12 cellular contexts compared by ENCODE assay signal in genomic region chr15:85010114-85010471, GRCh38. TPM values are rescaled to one million over a fixed set of nuclear protein-coding genes. Genes with fewer than 3 reads are reported as not detected.
DNase-seq lines count a peak whose midpoint lies in the region; ATAC-seq and TF ChIP-seq lines count a peak whose summit lies in the region.
"Had no signal": no experiment of that assay in that cellular context is flagged by ENCODE, and none has a peak within 500 bp of the region (broad histone marks: within the 10 kb centered on the region; RNA-seq: fewer than 3 reads in every experiment).

No MANE protein-coding gene starts in this region.

- H2BK15ac ChIP-seq in IMR-90 (ENCODE audit: low read depth, low read length), result no peak overlapping the region

- H3K4me1 ChIP-seq in BLaER1 (peaks cover 53% of the 10 kb centered on the region), IMR-90 (ENCODE audit: control insufficient read depth, insufficient read depth, low read length) (peaks cover 21% of the 10 kb centered on the region), colonic mucosa (peaks cover 36% of the 10 kb centered on the region), sigmoid colon (peaks cover 0 to 57% (median 49%) of the 10 kb centered on the region in 4 donors)

- TF ChIP-seq RAD21 in IMR-90 (IDR thresholded peaks at IDR 0.05; ENCODE audit: low read length), result no peak

- no peak overlapping the region for H2BK5ac ChIP-seq in IMR-90 (ENCODE audit: low read depth, low read length, poor library complexity, severe bottlenecking)

- H3K36me3 ChIP-seq in BLaER1, result no peaks in the 10 kb centered on the region
- no peaks in the 10 kb centered on the region for H3K36me3 ChIP-seq in IMR-90 (ENCODE audit: control insufficient read depth, insufficient read depth, low read length)
- H3K36me3 ChIP-seq in colonic mucosa, result no peaks in the 10 kb centered on the region
- H3K36me3 ChIP-seq in sigmoid colon, result no peaks in the 10 kb centered on the region

- H3K18ac ChIP-seq in IMR-90 (ENCODE audit: low read depth, low read length), result peak overlapping the region; percentile 55; the same call in 1 of the 2 replicates

- peak overlapping the region; percentile 26; the same call in 1 of the 2 replicates for H2AK5ac ChIP-seq in IMR-90 (ENCODE audit: low read depth, low read length)

- peaks cover 18% of the 10 kb centered on the region for H3K9me1 ChIP-seq in IMR-90 (ENCODE audit: insufficient read depth, low read length)

- peaks cover 2% of the 10 kb centered on the region for H3K36me3 Mint-ChIP-seq in activated naive CD4-positive, alpha-beta T cell treated with anti-CD3 and anti-CD28 coated beads, Interleukin-2, amount 10 ng/mL, durations not matched to agents 7 days and 5 days
- H3K36me3 Mint-ChIP-seq: activated CD8-positive, alpha-beta memory T cell treated with anti-CD3 and anti-CD28 coated beads, Interleukin-2, amount 10 ng/mL, durations not matched to agents 7 days and 5 days; mesothelial cell of epicardium had no signal

- H3K27ac Mint-ChIP-seq in activated naive CD4-positive, alpha-beta T cell treated with anti-CD3 and anti-CD28 coated beads, Interleukin-2, amount 10 ng/mL, durations not matched to agents 7 days and 5 days, result no peak overlapping the region
- H3K27ac Mint-ChIP-seq: activated CD8-positive, alpha-beta memory T cell treated with anti-CD3 and anti-CD28 coated beads, Interleukin-2, amount 10 ng/mL, durations not matched to agents 7 days and 5 days had no signal

- H3K27ac ChIP-seq in BLaER1 (no peak overlapping the region), IMR-90 (ENCODE audit: insufficient read depth, low read length) (no peak overlapping the region), colonic mucosa (peak overlapping the region; percentile 83), sigmoid colon (peak overlapping the region; percentile 67 to 72 (median 70))
- H3K27ac ChIP-seq: C4-2B had no signal

- TF ChIP-seq POLR2A in IMR-90 (IDR thresholded peaks at IDR 0.05; ENCODE audit: low read depth, low read length) (no peak), sigmoid colon (IDR thresholded peaks at IDR 0.05) (no peak)

- H2BK20ac ChIP-seq in IMR-90 (ENCODE audit: low read depth, low read length), result no peak overlapping the region

- in situ Hi-C loops in IMR-90 (cut with MboI; ENCODE audit: low sequenced_read_pairs), result loop anchor here (10.0 kb wide), 1 partner anchor 65 kb away; no protein-coding TSS in a partner anchor

- no peak overlapping the region for H3K4me3 Mint-ChIP-seq in activated naive CD4-positive, alpha-beta T cell treated with anti-CD3 and anti-CD28 coated beads, Interleukin-2, amount 10 ng/mL, durations not matched to agents 7 days and 5 days
- H3K4me3 Mint-ChIP-seq: activated CD8-positive, alpha-beta memory T cell treated with anti-CD3 and anti-CD28 coated beads, Interleukin-2, amount 10 ng/mL, durations not matched to agents 7 days and 5 days; mesothelial cell of epicardium had no signal

- peak overlapping the region; percentile 52 for H3K4me2 ChIP-seq in BLaER1
- H3K4me2 ChIP-seq in IMR-90 (ENCODE audit: low read depth, low read length), result peak overlapping the region; percentile 36; the same call in 1 of the 2 replicates

- CTCF ChIA-PET in IMR-90 (lab: Yijun Ruan, JAX), result no interaction called here
- CTCF ChIA-PET in activated naive CD4-positive, alpha-beta T cell treated with anti-CD3 and anti-CD28 coated beads, Interleukin-2, amount 10 ng/mL, durations not matched to agents 7 days and 5 days (lab: Charles Lee), result interaction anchor here (0.7 kb wide), 1 partner anchor 976 kb away, joined by 3 read pairs; no protein-coding TSS in a partner anchor

- peaks cover 7% of the 10 kb centered on the region for H3K4me1 Mint-ChIP-seq in activated naive CD4-positive, alpha-beta T cell treated with anti-CD3 and anti-CD28 coated beads, Interleukin-2, amount 10 ng/mL, durations not matched to agents 7 days and 5 days

- H4K8ac ChIP-seq in IMR-90 (ENCODE audit: low read depth in 2 of 2, low read length in 2 of 2), result no peak overlapping the region

- no peak overlapping the region; the same call in 1 of the 2 replicates for H3K4ac ChIP-seq in IMR-90 (ENCODE audit: low read depth, low read length)

- H3K4me3 ChIP-seq in BLaER1 (no peak overlapping the region), IMR-90 (ENCODE audit: insufficient read depth, low read depth, low read length) (no peak overlapping the region), colonic mucosa (no peak overlapping the region), sigmoid colon (no peak overlapping the region)

- H3K56ac ChIP-seq in IMR-90 (ENCODE audit: extremely low read depth, insufficient read depth, low read length), result no peak overlapping the region

- no peak for ATAC-seq in IMR-90 (ENCODE audit: low read depth)
- ATAC-seq: activated CD8-positive, alpha-beta memory T cell treated with anti-CD3 and anti-CD28 coated beads, Interleukin-2, amount 10 ng/mL, durations not matched to agents 7 days and 5 days had no signal

- no peak overlapping the region for H2AFZ ChIP-seq in IMR-90 (replicated peaks; ENCODE audit: low read length, poor library complexity)

- peaks cover 35 to 77% of the 10 kb centered on the region in 2 experiments for H3K79me1 ChIP-seq in IMR-90 (ENCODE audit: low read depth in 1 of 2, low read length in 2 of 2)

- H3K23ac ChIP-seq in IMR-90 (ENCODE audit: low read depth, low read length), result 0 out of 2 replicates have a peak overlapping the region, but pooled peaks have one; percentile 20

- intact Hi-C loops in IMR-90 (cut with micrococcal nuclease), result no loop called here
- intact Hi-C loops in colonic mucosa (cut with DNase I), result no loop called here
- intact Hi-C loops in sigmoid colon (cut with DNase I), result loop anchor here (2.0 kb wide), 1 partner anchor 29 kb away; the partner anchor contains the start of gene PDE8A

- POLR2A ChIA-PET in IMR-90 (lab: Charles Lee; ENCODE audit: unreplicated experiment), result no interaction called here

- DNase-seq in IMR-90, result no peak
- no peak for DNase-seq in colonic mucosa
- DNase-seq in sigmoid colon, result no peak
- DNase-seq in NCI-H748 (lab: John Stamatoyannopoulos, UW; ENCODE audit: unreplicated experiment), result no peak
- no peak for DNase-seq in UCSD-AML1 (lab: John Stamatoyannopoulos, UW; ENCODE audit: unreplicated experiment)
- DNase-seq in activated naive CD4-positive, alpha-beta T cell treated with anti-CD3 and anti-CD28 coated beads, Interleukin-2, amount 10 ng/mL, durations not matched to agents 7 days and 5 days, result no peak
- no peak for DNase-seq in activated effector memory CD4-positive, alpha-beta T cell treated with anti-CD3 and anti-CD28 coated beads, Interleukin-2, amount 50 U/mL, for 16 hours
- DNase-seq: activated CD8-positive, alpha-beta memory T cell treated with anti-CD3 and anti-CD28 coated beads, Interleukin-2, amount 10 ng/mL, durations not matched to agents 7 days and 5 days; NCI-H1930 had no signal

- no peak overlapping the region for H4K91ac ChIP-seq in IMR-90 (ENCODE audit: insufficient read depth, low read depth, low read length)

- no peak for TF ChIP-seq EP300 in sigmoid colon (IDR thresholded peaks at IDR 0.05)

- H2AK9ac ChIP-seq in IMR-90 (replicated peaks; ENCODE audit: low read depth, low read length, poor library complexity), result no peak overlapping the region

- H3K27me3 ChIP-seq in BLaER1 (no peaks in the 10 kb centered on the region), IMR-90 (ENCODE audit: control insufficient read depth, insufficient read depth, low read length) (no peaks in the 10 kb centered on the region), colonic mucosa (no peaks in the 10 kb centered on the region), sigmoid colon (no peaks in the 10 kb centered on the region)

- peaks cover 5% of the 10 kb centered on the region; the same call in 1 of the 2 replicates for H3K9me3 ChIP-seq in BLaER1
- no peaks in the 10 kb centered on the region for H3K9me3 ChIP-seq in IMR-90 (ENCODE audit: control insufficient read depth, insufficient read depth, low read length)
- no peaks in the 10 kb centered on the region for H3K9me3 ChIP-seq in colonic mucosa
- H3K9me3 ChIP-seq in sigmoid colon, result no peaks in the 10 kb centered on the region

- H3K14ac ChIP-seq in IMR-90 (replicated peaks; ENCODE audit: low read depth, low read length), result no peak overlapping the region; the same call in 1 of the 2 replicates

- H4K20me1 ChIP-seq in BLaER1 (no peaks in the 10 kb centered on the region; the same call in 1 of the 2 replicates), IMR-90 (ENCODE audit: insufficient read depth, low read length) (peaks cover 67% of the 10 kb centered on the region)

- no peak overlapping the region for H2BK120ac ChIP-seq in IMR-90 (ENCODE audit: low read depth, low read length)

- H3K9me3 Mint-ChIP-seq in activated naive CD4-positive, alpha-beta T cell treated with anti-CD3 and anti-CD28 coated beads, Interleukin-2, amount 10 ng/mL, durations not matched to agents 7 days and 5 days, result peaks cover 2% of the 10 kb centered on the region
- H3K9me3 Mint-ChIP-seq: mesothelial cell of epicardium had no signal

- no peak overlapping the region for H3K9ac ChIP-seq in BLaER1
- no peak overlapping the region for H3K9ac ChIP-seq in IMR-90 (ENCODE audit: low read depth, low read length)
- H3K9ac ChIP-seq in colonic mucosa (ENCODE audit: low read depth in 2 of 2, low read length in 2 of 2), result peak overlapping the region in 1 of 2 donors; percentile 66

- TF ChIP-seq CTCF in IMR-90 (conservative IDR thresholded peaks at IDR 0.05; ENCODE audit: low read depth, low read length) (no peak), colonic mucosa (IDR thresholded peaks at IDR 0.05) (no peak), sigmoid colon (IDR thresholded peaks at IDR 0.05) (no peak)

- no peaks in the 10 kb centered on the region for H3K27me3 Mint-ChIP-seq in activated naive CD4-positive, alpha-beta T cell treated with anti-CD3 and anti-CD28 coated beads, Interleukin-2, amount 10 ng/mL, durations not matched to agents 7 days and 5 days
- H3K27me3 Mint-ChIP-seq: activated CD8-positive, alpha-beta memory T cell treated with anti-CD3 and anti-CD28 coated beads, Interleukin-2, amount 10 ng/mL, durations not matched to agents 7 days and 5 days had no signal

- H4K5ac ChIP-seq in IMR-90 (ENCODE audit: low read depth, low read length), result no peak overlapping the region

- BruUV-seq in IMR-90 (replicated peaks; lab: Mats Ljungman, UMichigan), result no TSS peak

- dilution Hi-C loops in IMR-90 (cut with HindIII; ENCODE audit: low sequenced_read_pairs, unreplicated experiment), result no loop called here

TF ChIP-seq in IMR-90, 13 proteins besides CTCF, POLR2A, EP300 and RAD21 (continues in another document):
- TF ChIP-seq NFE2L2 (IDR thresholded peaks at IDR 0.05; ENCODE audit: low read depth, low read length) (no peak), RFX5 (IDR thresholded peaks at IDR 0.05; ENCODE audit: low read depth, low read length) (no peak), MAZ (IDR thresholded peaks at IDR 0.05; ENCODE audit: borderline replicate concordance, low read depth, low read length) (no peak), RCOR1 (IDR thresholded peaks at IDR 0.05; ENCODE audit: insufficient replicate concordance, low read length) (no peak), FOS (IDR thresholded peaks at IDR 0.05; ENCODE audit: low read depth, low read length) (no peak)

RNA-seq across cellular contexts. Expression of gene PDE8A, which starts 28.4 kb away (rescaled TPM):
- total RNA-seq in IMR-90 (2012; rRNA removed) (32.4 and 40.3 TPM in 2 replicates), colonic mucosa (10 to 100 TPM; 63.3 to 85.3 TPM), sigmoid colon (10 to 100 TPM; 27.8 to 43.2 (median 36.3) TPM)
- polyA plus RNA-seq in IMR-90 (2012; rRNA removed) (27.9 and 35.9 TPM in 2 replicates), sigmoid colon (10 to 100 TPM; 39.0 to 45.5 (median 39.8) TPM)
- 6.7 and 13.5 TPM in 2 replicates for polyA plus RNA-seq in IMR-90 (2012; cell fraction: cytosol; rRNA removed)
- polyA plus RNA-seq in IMR-90 (2012; cell fraction: nucleus; rRNA removed; ENCODE audit: low replicate concordance), result 26.0 and 126 TPM in 2 replicates

Comparison
In these comparisons a context has a peak if more than half of its experiments do, and no peak if none do; other contexts are left out.
1. H3K27ac ChIP-seq: peak in colonic mucosa (single experiment) and sigmoid colon (4 of 4); none in BLaER1 (single experiment) and IMR-90 (single experiment).